19 cellular contexts compared by ENCODE assay signal in the genomic region with DNA sequence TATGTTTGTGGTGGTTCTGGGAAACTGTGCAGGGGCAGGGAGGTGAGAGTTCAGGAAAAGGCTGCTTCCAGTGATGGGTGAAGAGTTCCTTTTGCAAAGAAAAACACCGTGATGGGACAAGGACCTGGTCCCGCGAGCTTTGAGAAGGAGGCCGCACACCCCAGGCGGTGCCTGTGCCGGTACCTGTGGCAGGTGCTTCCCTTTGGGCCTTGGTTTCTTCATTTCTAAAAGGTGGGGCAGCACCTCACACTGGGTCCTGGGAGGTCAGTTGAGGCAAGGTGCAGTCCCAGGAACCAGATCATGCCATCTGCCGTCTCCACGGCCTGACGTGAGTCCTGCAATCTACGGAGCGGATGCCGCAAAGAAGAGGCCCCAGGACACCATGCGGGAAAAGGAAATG.
"Had no signal": no experiment of that assay in that cellular context is flagged by ENCODE, and none has a peak within 500 bp of the region (broad histone marks: within the 10 kb centered on the region; RNA-seq: fewer than 3 reads in every experiment).

No MANE protein-coding gene starts in this region.

- H3K36me3 Mint-ChIP-seq: activated naive CD8-positive, alpha-beta T cell; naive thymus-derived CD4-positive, alpha-beta T cell had no signal

- H3K4me1 Mint-ChIP-seq: activated CD4-positive, alpha-beta T cell treated with anti-CD3 and anti-CD28 coated beads, Interleukin-2, amount 10 ng/mL, durations not matched to agents 24 days and 14 days; central memory CD8-positive, alpha-beta T cell; naive thymus-derived CD4-positive, alpha-beta T cell had no signal

- H3K4me3 ChIP-seq: adrenal gland, ascending aorta, dorsolateral prefrontal cortex, esophagus squamous epithelium, gastrocnemius medialis, prostate gland, upper lobe of left lung had no signal

- H3K4me3 Mint-ChIP-seq: activated CD4-positive, alpha-beta T cell treated with anti-CD3 and anti-CD28 coated beads, Interleukin-2, amount 10 ng/mL, durations not matched to agents 24 days and 14 days; activated CD8-positive, alpha-beta T cell treated with anti-CD3 and anti-CD28 coated beads, Interleukin-2, amount 10 ng/mL, durations not matched to agents 7 days and 5 days; activated naive CD8-positive, alpha-beta T cell; central memory CD8-positive, alpha-beta T cell; effector memory CD8-positive, alpha-beta T cell; naive thymus-derived CD4-positive, alpha-beta T cell; T-helper 1 cell treated with Interleukin-12 subunit alpha and Interleukin-12 subunit beta and Interleukin-4 antibody, amounts not matched to agents 30 μg/mL and 1 μg/mL, for 36 hours had no signal

- H3K27me3 ChIP-seq: adrenal gland, ascending aorta, brain microvascular endothelial cell, dorsolateral prefrontal cortex, gastrocnemius medialis had no signal

- H3K27ac Mint-ChIP-seq: activated CD4-positive, alpha-beta T cell treated with anti-CD3 and anti-CD28 coated beads, Interleukin-2, amount 10 ng/mL, durations not matched to agents 24 days and 14 days; activated CD8-positive, alpha-beta T cell treated with anti-CD3 and anti-CD28 coated beads, Interleukin-2, amount 10 ng/mL, durations not matched to agents 7 days and 5 days; activated naive CD8-positive, alpha-beta T cell; effector memory CD8-positive, alpha-beta T cell; naive thymus-derived CD4-positive, alpha-beta T cell; T-helper 1 cell treated with Interleukin-12 subunit alpha and Interleukin-12 subunit beta and Interleukin-4 antibody, amounts not matched to agents 30 μg/mL and 1 μg/mL, for 36 hours had no signal

- H3K9me3 Mint-ChIP-seq: activated CD4-positive, alpha-beta T cell treated with anti-CD3 and anti-CD28 coated beads, Interleukin-2, amount 10 ng/mL, durations not matched to agents 24 days and 14 days; central memory CD8-positive, alpha-beta T cell; effector memory CD8-positive, alpha-beta T cell; naive thymus-derived CD4-positive, alpha-beta T cell; T-helper 1 cell treated with Interleukin-12 subunit alpha and Interleukin-12 subunit beta and Interleukin-4 antibody, amounts not matched to agents 30 μg/mL and 1 μg/mL, for 36 hours had no signal

- H3K27ac ChIP-seq: adrenal gland, ascending aorta, brain microvascular endothelial cell, esophagus squamous epithelium, gastrocnemius medialis, prostate gland, upper lobe of left lung had no signal

- H3K36me3 ChIP-seq: adrenal gland, ascending aorta, brain microvascular endothelial cell, esophagus squamous epithelium, gastrocnemius medialis, prostate gland, upper lobe of left lung had no signal

- H3K9me3 ChIP-seq: adrenal gland, ascending aorta, esophagus squamous epithelium, gastrocnemius medialis, prostate gland, upper lobe of left lung had no signal

- ATAC-seq: activated CD8-positive, alpha-beta T cell treated with anti-CD3 and anti-CD28 coated beads, Interleukin-2, amount 10 ng/mL, durations not matched to agents 7 days and 5 days; effector memory CD8-positive, alpha-beta T cell; gastrocnemius medialis; naive thymus-derived CD4-positive, alpha-beta T cell had no signal

- H3K4me1 ChIP-seq: adrenal gland, ascending aorta, esophagus squamous epithelium, gastrocnemius medialis, prostate gland, upper lobe of left lung had no signal

- DNase-seq: activated CD4-positive, alpha-beta T cell treated with anti-CD3 and anti-CD28 coated beads, Interleukin-2, amount 10 ng/mL, durations not matched to agents 24 days and 14 days; activated CD4-positive, CD25-positive, alpha-beta regulatory T cell; activated CD8-positive, alpha-beta T cell treated with anti-CD3 and anti-CD28 coated beads, Interleukin-2, amount 10 ng/mL, durations not matched to agents 7 days and 5 days; activated naive CD4-positive, alpha-beta T cell; brain microvascular endothelial cell; effector memory CD8-positive, alpha-beta T cell; esophagus squamous epithelium; gastrocnemius medialis; stimulated activated CD4-positive, alpha-beta T cell treated with anti-CD3 and anti-CD28 coated beads, Interleukin-4, amount 100 ng/mL, for 24 hours; stimulated activated naive CD4-positive, alpha-beta T cell treated with Interleukin-2 at 50 U/mL for 16 hours had no signal
